12 cellular contexts compared by ENCODE assay signal in genomic region chr7:123752534-123752933, GRCh38.
"Had no signal": no experiment of that assay in that cellular context is flagged by ENCODE, and none has a peak within 500 bp of the region (broad histone marks: within the 10 kb centered on the region; RNA-seq: fewer than 3 reads in every experiment).

No MANE protein-coding gene starts in this region.

- H3K4me1 ChIP-seq: uterus had no signal

- H3K27ac Mint-ChIP-seq: dendritic cell treated with granulocyte-macrophage colony-stimulating factor and Interleukin-4, amounts not matched to agents 40 ng/mL and 50 ng/mL, for 4 days had no signal

- ATAC-seq: activated T-helper 17 cell treated with anti-CD3 and anti-CD28 coated beads, Interleukin-2, amount 50 U/mL, for 72 hours had no signal

- H3K27ac ChIP-seq: neutrophil had no signal

- H3K27me3 Mint-ChIP-seq: activated T-helper 17 cell treated with anti-CD3 and anti-CD28 coated beads, Interleukin-2, amount 50 U/mL, for 72 hours; dendritic cell treated with granulocyte-macrophage colony-stimulating factor and Interleukin-4, amounts not matched to agents 40 ng/mL and 50 ng/mL, for 4 days had no signal

- H3K9me3 ChIP-seq: ascending aorta, neutrophil, stomach, uterus had no signal

- H3K9me3 Mint-ChIP-seq: activated T-helper 17 cell treated with anti-CD3 and anti-CD28 coated beads, Interleukin-2, amount 50 U/mL, for 72 hours; dendritic cell treated with granulocyte-macrophage colony-stimulating factor and Interleukin-4, amounts not matched to agents 40 ng/mL and 50 ng/mL, for 4 days had no signal

- H3K27me3 ChIP-seq: ascending aorta, stomach, uterus had no signal

- H3K36me3 ChIP-seq: ascending aorta, neutrophil, stomach, uterus had no signal

- H3K4me3 Mint-ChIP-seq: dendritic cell treated with granulocyte-macrophage colony-stimulating factor and Interleukin-4, amounts not matched to agents 40 ng/mL and 50 ng/mL, for 4 days had no signal

- H3K4me3 ChIP-seq: stomach, uterus had no signal

- DNase-seq: activated CD4-positive, alpha-beta T cell treated with anti-CD3 and anti-CD28 coated beads, Interleukin-2, amount 50 U/mL, for 4 hours; activated CD4-positive, CD25-positive, alpha-beta regulatory T cell treated with anti-CD3 and anti-CD28 coated beads, Interleukin-2, amount 50 U/mL, for 72 hours; activated naive CD4-positive, alpha-beta T cell treated with Interleukin-2 at 50 U/mL for 16 hours; stimulated activated CD4-positive, alpha-beta T cell treated with anti-CD3 and anti-CD28 coated beads, Interleukin-12 subunit alpha, Interleukin-12 subunit beta, amount 100 ng/mL, for 4 hours; stimulated activated CD4-positive, alpha-beta T cell treated with anti-CD3 and anti-CD28 coated beads, Interleukin-2, amount 100 ng/mL, for 24 hours; stomach; T1000; uterus had no signal
